ENCODE assay signal across 8 cellular contexts in the genomic region with DNA sequence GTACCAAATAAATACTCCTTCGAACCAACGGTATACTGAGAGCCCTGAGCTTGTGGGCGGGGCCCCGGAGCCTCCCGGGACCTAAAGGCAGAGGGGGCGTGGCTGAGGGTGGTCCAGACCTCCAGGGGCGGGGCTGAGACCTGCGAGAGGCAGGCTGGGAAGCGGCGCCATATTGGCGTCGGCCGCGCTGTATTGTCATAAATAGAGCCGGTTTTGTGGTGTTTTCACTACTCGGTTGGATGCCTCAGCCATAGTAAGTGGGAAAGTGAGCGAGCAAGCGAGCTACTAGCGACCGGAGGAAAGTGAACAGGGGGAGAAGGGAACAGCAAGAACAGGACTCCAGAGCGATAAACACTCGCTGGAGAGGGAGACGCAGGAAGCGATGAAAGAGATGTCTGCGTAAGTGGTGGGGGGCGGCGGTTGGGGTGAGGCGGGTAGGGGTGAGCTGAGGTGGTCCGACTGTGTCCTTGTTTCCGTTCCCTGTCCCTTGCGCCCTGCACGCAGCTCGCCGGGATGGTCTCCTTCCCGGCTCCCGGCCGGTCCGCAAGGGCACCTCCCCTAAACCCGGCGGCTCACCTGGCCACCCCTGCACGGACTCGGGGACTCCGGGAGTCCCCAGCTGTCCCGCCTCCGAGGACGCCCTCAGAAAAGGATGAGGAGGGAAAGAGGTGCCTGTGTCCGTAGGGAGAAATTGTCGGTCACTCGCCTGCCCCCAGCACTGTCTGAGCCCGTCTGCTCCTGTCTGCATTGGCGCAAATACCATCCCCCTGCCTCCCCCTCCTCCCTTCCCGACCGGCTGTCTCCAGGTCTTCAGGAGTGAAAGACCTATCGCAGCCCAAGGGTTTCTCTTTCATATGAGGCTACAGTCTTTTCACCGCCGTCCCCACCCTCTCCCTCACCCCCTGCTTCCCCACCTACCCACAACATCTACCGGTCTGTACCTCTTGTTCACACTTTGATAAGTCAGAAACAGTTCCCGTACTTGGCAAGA. TPM values are rescaled to one million over a fixed set of nuclear protein-coding genes. Genes with fewer than 3 reads are reported as not detected.
DNase-seq lines count a peak whose midpoint lies in the region; ATAC-seq and TF ChIP-seq lines count a peak whose summit lies in the region.

A gene (plus strand): TSS at position 172 of the 991 bp plus-strand sequence. CDS start 211 bp downstream, at position 383.

- H3K27me3 Mint-ChIP-seq in activated naive CD8-positive, alpha-beta T cell treated with anti-CD3 and anti-CD28 coated beads, Interleukin-2, amount 10 ng/mL, durations not matched to agents 7 days and 5 days: no peaks in the 10 kb centered on the region

- H3K36me3 Mint-ChIP-seq in activated naive CD8-positive, alpha-beta T cell treated with anti-CD3 and anti-CD28 coated beads, Interleukin-2, amount 10 ng/mL, durations not matched to agents 7 days and 5 days: peaks cover 14% of the 10 kb centered on the region

- peaks cover 15% of the 10 kb centered on the region for H3K36me3 ChIP-seq in SU-DHL-6 (ENCODE audit: low read length)
- H3K36me3 ChIP-seq in parathyroid adenoma (ENCODE audit: control insufficient read depth, insufficient read depth, low read length): no peaks in the 10 kb centered on the region
- peaks cover 0 to 15% (median 0%) of the 10 kb centered on the region in 3 donors for H3K36me3 ChIP-seq in tibial nerve

- no peaks in the 10 kb centered on the region for H3K9me3 Mint-ChIP-seq in activated naive CD8-positive, alpha-beta T cell treated with anti-CD3 and anti-CD28 coated beads, Interleukin-2, amount 10 ng/mL, durations not matched to agents 7 days and 5 days

- no peaks in the 10 kb centered on the region for H4K20me1 ChIP-seq in SU-DHL-6 (ENCODE audit: low read depth, low read length)

- peak; percentile 98 for ATAC-seq in HG02678 (IDR thresholded peaks at IDR 0.05; ENCODE audit: unreplicated experiment)
- ATAC-seq in activated naive CD8-positive, alpha-beta T cell treated with anti-CD3 and anti-CD28 coated beads, Interleukin-2, amount 10 ng/mL, durations not matched to agents 7 days and 5 days (ENCODE audit: low read depth): peak; percentile 98
- peak; percentile 100 for ATAC-seq in Right ventricle myocardium superior (ENCODE audit: poor library complexity)

- H3K4me1 ChIP-seq in parathyroid adenoma (peaks cover 6% of the 10 kb centered on the region), tibial nerve (peaks cover 0 to 33% (median 1%) of the 10 kb centered on the region in 4 donors)

- H3F3A ChIP-seq in SU-DHL-6 (ENCODE audit: insufficient read depth): 0 out of 2 replicates have a peak, but pooled peaks cover 4% of the 10 kb centered on the region

- peaks cover 35% of the 10 kb centered on the region for H3K79me2 ChIP-seq in SU-DHL-6 (ENCODE audit: insufficient read depth, low read length)
- H3K79me2 ChIP-seq in parathyroid adenoma: peaks cover 15% of the 10 kb centered on the region

- peak within 1 kb of the TSS; percentile 100 for H3K4me3 Mint-ChIP-seq in activated naive CD8-positive, alpha-beta T cell treated with anti-CD3 and anti-CD28 coated beads, Interleukin-2, amount 10 ng/mL, durations not matched to agents 7 days and 5 days

- H3K9me3 ChIP-seq in SU-DHL-6 (ENCODE audit: insufficient read depth, low read length): no peaks in the 10 kb centered on the region
- no peaks in the 10 kb centered on the region for H3K9me3 ChIP-seq in parathyroid adenoma (ENCODE audit: control insufficient read depth, low read length)
- H3K9me3 ChIP-seq in tibial nerve: no peaks in the 10 kb centered on the region

- H3K27ac ChIP-seq in SU-DHL-6 (ENCODE audit: low read depth, low read length) (peak within 1 kb of the TSS; percentile 42), parathyroid adenoma (peak within 1 kb of the TSS; percentile 87), tibial nerve (peak within 1 kb of the TSS; percentile 66 to 95 (median 90))

- TF ChIP-seq POLR2A in GM10847 (IDR thresholded peaks at IDR 0.05; ENCODE audit: extremely low read depth, insufficient read length) (peak; percentile 44), tibial nerve (IDR thresholded peaks at IDR 0.05) (peak; percentile 61 to 75)

- H3K27ac Mint-ChIP-seq in activated naive CD8-positive, alpha-beta T cell treated with anti-CD3 and anti-CD28 coated beads, Interleukin-2, amount 10 ng/mL, durations not matched to agents 7 days and 5 days: peak within 1 kb of the TSS; percentile 99

- H3K27me3 ChIP-seq in SU-DHL-6 (ENCODE audit: low read length) (no peaks in the 10 kb centered on the region), parathyroid adenoma (ENCODE audit: control insufficient read depth, insufficient read depth, low read length) (no peaks in the 10 kb centered on the region), tibial nerve (no peaks in the 10 kb centered on the region)

- H3K9ac ChIP-seq in SU-DHL-6 (ENCODE audit: low read length) (peak within 1 kb of the TSS; percentile 71), parathyroid adenoma (peak within 1 kb of the TSS; percentile 47)

- DNase-seq in NCI-H128 (lab: John Stamatoyannopoulos, UW; ENCODE audit: unreplicated experiment): peak; percentile 90
- DNase-seq in activated naive CD8-positive, alpha-beta T cell treated with anti-CD3 and anti-CD28 coated beads, Interleukin-2, amount 10 ng/mL, durations not matched to agents 7 days and 5 days: peak; percentile 97
- DNase-seq in Right ventricle myocardium superior: peak; percentile 99
- DNase-seq in tibial nerve (ENCODE audit: low spot score in 2 of 2): peak; percentile 96 to 98

- no peaks in the 10 kb centered on the region for H3K9me2 ChIP-seq in SU-DHL-6 (replicated peaks; ENCODE audit: insufficient read depth, low read length)

- WGBS in tibial nerve, 2 donors: 0 to 1% methylated on average over 53 to 56 of the region's 58 CpGs

- H3K4me3 ChIP-seq in SU-DHL-6 (ENCODE audit: insufficient read depth, low read length, poor library complexity, severe bottlenecking) (peak within 1 kb of the TSS; percentile 82), parathyroid adenoma (ENCODE audit: low read depth, low read length) (peak within 1 kb of the TSS; percentile 87), tibial nerve (peak within 1 kb of the TSS; percentile 73 to 95 (median 82))

- no peak for TF ChIP-seq CTCF in SU-DHL-6 (IDR thresholded peaks at IDR 0.05; ENCODE audit: insufficient read depth, low read length, poor library complexity, severe bottlenecking)
- no peak for TF ChIP-seq CTCF in parathyroid adenoma (IDR thresholded peaks at IDR 0.05)
- TF ChIP-seq CTCF in tibial nerve (IDR thresholded peaks at IDR 0.05): no peak

- H3K4me2 ChIP-seq in SU-DHL-6 (ENCODE audit: low read depth, low read length, poor library complexity, severe bottlenecking) (peak within 1 kb of the TSS; percentile 90), parathyroid adenoma (ENCODE audit: low read length) (peak within 1 kb of the TSS; percentile 88)

- peak; percentile 41 to 95 for TF ChIP-seq EP300 in tibial nerve (IDR thresholded peaks at IDR 0.05)

- peak within 1 kb of the TSS; percentile 95 for H2AFZ ChIP-seq in SU-DHL-6 (ENCODE audit: low read depth, low read length, severe bottlenecking)
- H2AFZ ChIP-seq in parathyroid adenoma: peak within 1 kb of the TSS; percentile 96

- peaks cover 21% of the 10 kb centered on the region for H3K4me1 Mint-ChIP-seq in activated naive CD8-positive, alpha-beta T cell treated with anti-CD3 and anti-CD28 coated beads, Interleukin-2, amount 10 ng/mL, durations not matched to agents 7 days and 5 days

- intact Hi-C loops in Right ventricle myocardium superior (cut with DNase I): no loop called here

- POLR2A ChIA-PET in activated naive CD8-positive, alpha-beta T cell treated with anti-CD3 and anti-CD28 coated beads, Interleukin-2, amount 10 ng/mL, durations not matched to agents 7 days and 5 days (lab: Charles Lee): interaction anchor here (0.5 to 2.4 kb wide), 10 partner anchors 9 to 782 kb away, joined by 3 to 13 read pairs (median 5); a partner anchor contains a TSS

RNA-seq across cellular contexts. Expression of the gene that starts here (rescaled TPM):
- total RNA-seq in activated naive CD8-positive, alpha-beta T cell treated with anti-CD3 and anti-CD28 coated beads, Interleukin-2, amount 10 ng/mL, durations not matched to agents 7 days and 5 days: 10 to 100 TPM; 25.9 to 26.2 TPM
- total RNA-seq in Right ventricle myocardium superior (6.6 TPM), tibial nerve (10 to 100 TPM; 12.9 to 18.4 (median 14.8) TPM)

Comparison
In these comparisons a context has a peak if more than half of its experiments do, and no peak if none do; other contexts are left out.
1. Peak in every context shown above with its lines: DNase-seq, ATAC-seq, H3K4me3 ChIP-seq and H3K27ac ChIP-seq.